ENCODE assay signal across 1 cellular context in the genomic region with DNA sequence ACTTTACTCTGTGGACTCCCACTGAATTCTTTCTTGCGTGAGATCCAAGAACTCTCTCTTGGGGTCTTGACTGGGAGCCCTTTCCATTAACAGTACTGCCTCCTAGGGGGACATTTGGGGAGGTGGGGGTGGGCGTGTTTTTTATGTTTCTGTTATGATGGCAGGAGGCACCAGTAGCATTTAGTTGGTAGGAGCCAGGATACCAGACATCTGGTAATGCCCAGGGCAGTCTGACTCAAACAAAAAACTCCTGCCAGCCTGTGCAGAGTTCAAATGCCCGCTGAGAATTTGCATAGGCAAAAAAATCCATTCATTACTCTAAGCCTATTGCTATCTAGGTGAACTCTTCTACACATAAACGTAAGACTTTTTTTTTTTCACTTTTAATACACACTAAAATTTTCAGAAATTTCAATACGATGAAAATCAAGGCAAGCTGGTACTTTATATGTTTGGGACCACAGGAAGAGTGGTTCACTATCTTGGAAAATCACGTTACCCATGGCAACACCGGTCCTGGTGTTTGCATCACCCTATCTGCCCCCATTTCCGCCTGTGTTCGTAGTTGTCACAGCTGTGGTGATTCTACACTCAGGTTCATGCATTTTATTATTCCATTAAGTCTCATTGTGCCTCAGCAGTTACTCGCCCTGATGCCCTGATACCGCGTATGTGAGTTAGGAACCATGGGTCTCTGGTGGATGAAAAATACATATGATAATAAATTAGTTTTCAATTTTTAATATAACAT.
TF ChIP-seq lines count a peak whose summit lies in the region.

No MANE protein-coding gene starts in this region.

TF ChIP-seq in SK-N-SH, 30 proteins besides CTCF, POLR2A, EP300 and RAD21 (continued from another document):
- TF ChIP-seq MEF2A (IDR thresholded peaks at IDR 0.05; ENCODE audit: borderline replicate concordance, low read depth) (no peak), SMC3 (IDR thresholded peaks at IDR 0.05; ENCODE audit: low read depth, low read length) (peak; percentile 14; the same call in 1 of the 2 replicates), GATA2 (CRISPR knock-in tag; IDR thresholded peaks at IDR 0.05) (peak; percentile 87), TEAD4 (IDR thresholded peaks at IDR 0.05; ENCODE audit: borderline replicate concordance, insufficient read depth) (no peak), YY1 (IDR thresholded peaks at IDR 0.05; ENCODE audit: low read depth) (no peak), TAF1 (IDR thresholded peaks at IDR 0.05; ENCODE audit: borderline replicate concordance, low read depth, low read length) (no peak)
- TF ChIP-seq, protein P1, sequence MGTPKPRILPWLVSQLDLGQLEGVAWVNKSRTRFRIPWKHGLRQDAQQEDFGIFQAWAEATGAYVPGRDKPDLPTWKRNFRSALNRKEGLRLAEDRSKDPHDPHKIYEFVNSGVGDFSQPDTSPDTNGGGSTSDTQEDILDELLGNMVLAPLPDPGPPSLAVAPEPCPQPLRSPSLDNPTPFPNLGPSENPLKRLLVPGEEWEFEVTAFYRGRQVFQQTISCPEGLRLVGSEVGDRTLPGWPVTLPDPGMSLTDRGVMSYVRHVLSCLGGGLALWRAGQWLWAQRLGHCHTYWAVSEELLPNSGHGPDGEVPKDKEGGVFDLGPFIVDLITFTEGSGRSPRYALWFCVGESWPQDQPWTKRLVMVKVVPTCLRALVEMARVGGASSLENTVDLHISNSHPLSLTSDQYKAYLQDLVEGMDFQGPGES (IDR thresholded peaks at IDR 0.05; ENCODE audit: low read depth, low read length), result no peak
- TF ChIP-seq, protein P2, sequence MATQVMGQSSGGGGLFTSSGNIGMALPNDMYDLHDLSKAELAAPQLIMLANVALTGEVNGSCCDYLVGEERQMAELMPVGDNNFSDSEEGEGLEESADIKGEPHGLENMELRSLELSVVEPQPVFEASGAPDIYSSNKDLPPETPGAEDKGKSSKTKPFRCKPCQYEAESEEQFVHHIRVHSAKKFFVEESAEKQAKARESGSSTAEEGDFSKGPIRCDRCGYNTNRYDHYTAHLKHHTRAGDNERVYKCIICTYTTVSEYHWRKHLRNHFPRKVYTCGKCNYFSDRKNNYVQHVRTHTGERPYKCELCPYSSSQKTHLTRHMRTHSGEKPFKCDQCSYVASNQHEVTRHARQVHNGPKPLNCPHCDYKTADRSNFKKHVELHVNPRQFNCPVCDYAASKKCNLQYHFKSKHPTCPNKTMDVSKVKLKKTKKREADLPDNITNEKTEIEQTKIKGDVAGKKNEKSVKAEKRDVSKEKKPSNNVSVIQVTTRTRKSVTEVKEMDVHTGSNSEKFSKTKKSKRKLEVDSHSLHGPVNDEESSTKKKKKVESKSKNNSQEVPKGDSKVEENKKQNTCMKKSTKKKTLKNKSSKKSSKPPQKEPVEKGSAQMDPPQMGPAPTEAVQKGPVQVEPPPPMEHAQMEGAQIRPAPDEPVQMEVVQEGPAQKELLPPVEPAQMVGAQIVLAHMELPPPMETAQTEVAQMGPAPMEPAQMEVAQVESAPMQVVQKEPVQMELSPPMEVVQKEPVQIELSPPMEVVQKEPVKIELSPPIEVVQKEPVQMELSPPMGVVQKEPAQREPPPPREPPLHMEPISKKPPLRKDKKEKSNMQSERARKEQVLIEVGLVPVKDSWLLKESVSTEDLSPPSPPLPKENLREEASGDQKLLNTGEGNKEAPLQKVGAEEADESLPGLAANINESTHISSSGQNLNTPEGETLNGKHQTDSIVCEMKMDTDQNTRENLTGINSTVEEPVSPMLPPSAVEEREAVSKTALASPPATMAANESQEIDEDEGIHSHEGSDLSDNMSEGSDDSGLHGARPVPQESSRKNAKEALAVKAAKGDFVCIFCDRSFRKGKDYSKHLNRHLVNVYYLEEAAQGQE (IDR thresholded peaks at IDR 0.05; ENCODE audit: low read depth, low read length), result no peak
TF ChIP-seq in SK-N-SH: peak in this region for 9.
